1 cellular context compared by ENCODE assay signal in genomic region chr1:18344755-18345154, GRCh38.
TF ChIP-seq lines count a peak whose summit lies in the region.

No MANE protein-coding gene starts in this region.

TF ChIP-seq in HEK293, 187 proteins besides CTCF, POLR2A, EP300 and RAD21 (continued from another document):
- TF ChIP-seq ZBTB49 (tag by site-specific recombination; IDR thresholded peaks at IDR 0.05; ENCODE audit: low read depth), result no peak
- no peak for TF ChIP-seq ZNF510 (tag by site-specific recombination; IDR thresholded peaks at IDR 0.05; ENCODE audit: insufficient replicate concordance)
- 0 out of 2 replicates have a peak, but pooled peaks have one; percentile 27 for TF ChIP-seq ZNF341 (tag by site-specific recombination; IDR thresholded peaks at IDR 0.05; ENCODE audit: low read depth)
- peak; percentile 82; the same call in 1 of the 2 replicates for TF ChIP-seq SCRT1 (tag by site-specific recombination; IDR thresholded peaks at IDR 0.05; ENCODE audit: borderline replicate concordance)
- no peak for TF ChIP-seq ZNF16 (tag by site-specific recombination; IDR thresholded peaks at IDR 0.05; ENCODE audit: low read depth)
- peak; percentile 96 for TF ChIP-seq ZIC2 (tag by site-specific recombination; IDR thresholded peaks at IDR 0.05)
- TF ChIP-seq ZNF48 (tag by site-specific recombination; IDR thresholded peaks at IDR 0.05), result no peak
- no peak for TF ChIP-seq ZNF292 (tag by site-specific recombination; IDR thresholded peaks at IDR 0.05; ENCODE audit: borderline replicate concordance, low read depth)
- 0 out of 2 replicates have a peak, but pooled peaks have one; percentile 34 for TF ChIP-seq SCRT2 (tag by site-specific recombination; IDR thresholded peaks at IDR 0.05)
- peak; percentile 91 for TF ChIP-seq GLIS1 (tag by site-specific recombination; IDR thresholded peaks at IDR 0.05)
- TF ChIP-seq TSHZ1 (tag by site-specific recombination; IDR thresholded peaks at IDR 0.05; ENCODE audit: borderline replicate concordance), result no peak
- TF ChIP-seq ZFP69B (tag by site-specific recombination; IDR thresholded peaks at IDR 0.05), result no peak
- TF ChIP-seq SP2 (tag by site-specific recombination; IDR thresholded peaks at IDR 0.05), result no peak
- peak; percentile 88; the same call in 1 of the 2 replicates for TF ChIP-seq ZBTB6 (tag by site-specific recombination; IDR thresholded peaks at IDR 0.05)
- 0 out of 2 replicates have a peak, but pooled peaks have one; percentile 60 for TF ChIP-seq ZNF610 (tag by site-specific recombination; IDR thresholded peaks at IDR 0.05; ENCODE audit: borderline replicate concordance)
- no peak for TF ChIP-seq ZNF571 (tag by site-specific recombination; IDR thresholded peaks at IDR 0.05)
- TF ChIP-seq FEZF1 (tag by site-specific recombination; IDR thresholded peaks at IDR 0.05), result 0 out of 2 replicates have a peak, but pooled peaks have one; percentile 28
- TF ChIP-seq ZNF645 (tag by site-specific recombination; IDR thresholded peaks at IDR 0.05), result no peak
- TF ChIP-seq ZNF777 (tag by site-specific recombination; IDR thresholded peaks at IDR 0.05; ENCODE audit: borderline replicate concordance), result no peak
- TF ChIP-seq ZNF214 (tag by site-specific recombination; IDR thresholded peaks at IDR 0.05; ENCODE audit: borderline replicate concordance), result no peak
- TF ChIP-seq MZF1 (tag by site-specific recombination; IDR thresholded peaks at IDR 0.05; ENCODE audit: borderline replicate concordance), result peak; percentile 73; the same call in 1 of the 2 replicates
- no peak for TF ChIP-seq ZNF529 (tag by site-specific recombination; IDR thresholded peaks at IDR 0.05; ENCODE audit: insufficient replicate concordance)
- peak; percentile 83 for TF ChIP-seq ZBTB17 (tag by site-specific recombination; IDR thresholded peaks at IDR 0.05)
- TF ChIP-seq ZEB2 (tag by site-specific recombination; IDR thresholded peaks at IDR 0.05), result no peak
- TF ChIP-seq ZBTB8A (tag by site-specific recombination; IDR thresholded peaks at IDR 0.05), result 0 out of 2 replicates have a peak, but pooled peaks have one; percentile 14
